ENCODE assay signal across 13 cellular contexts in the genomic region with DNA sequence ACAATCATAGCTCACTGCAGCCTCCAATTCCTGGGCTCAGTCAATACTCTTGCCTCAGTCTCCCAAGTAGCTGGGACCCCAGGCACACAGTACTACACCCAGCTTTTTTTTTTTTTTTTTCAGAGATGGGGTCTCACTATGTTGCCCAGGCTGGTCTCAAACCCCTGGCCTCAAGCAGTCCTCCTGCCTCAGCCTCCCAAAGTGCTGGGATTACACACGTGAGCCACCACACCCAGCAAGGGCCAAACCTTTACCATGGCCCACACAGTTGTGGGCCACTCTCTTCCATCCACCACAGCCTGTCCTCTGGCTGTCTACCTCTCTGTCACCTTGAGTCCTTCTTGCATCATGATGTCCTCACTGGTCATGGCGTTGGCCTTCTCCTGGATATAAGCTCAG. TPM values are rescaled to one million over a fixed set of nuclear protein-coding genes. Genes with fewer than 3 reads are reported as not detected.
DNase-seq lines count a peak whose midpoint lies in the region; ATAC-seq, FAIRE-seq and TF ChIP-seq lines count a peak whose summit lies in the region.
"Not testable (repeated sequence)": the region's sequence is repeated elsewhere in the genome, so short reads cannot be mapped to it uniquely, and the experiment has no call there.
"Had no signal": no experiment of that assay in that cellular context is flagged by ENCODE, and none has a peak within 500 bp of the region (broad histone marks: within the 10 kb centered on the region; RNA-seq: fewer than 3 reads in every experiment).

No MANE protein-coding gene starts in this region.

- not testable (repeated sequence) for H3K36me3 ChIP-seq in HEK293 (ENCODE audit: control insufficient read depth in 2 of 2, insufficient read depth in 1 of 2, low read length in 2 of 2); K562 (ENCODE audit: control insufficient read depth, insufficient read depth, low read length); endodermal cell (ENCODE audit: control insufficient read depth, insufficient read depth, low read length); mesendoderm (ENCODE audit: control insufficient read depth, insufficient read depth, low read length); neural progenitor cell; trophoblast cell (ENCODE audit: control insufficient read depth in 1 of 2, insufficient read depth in 2 of 2, low read length in 2 of 2)

- H4K8ac ChIP-seq in mesendoderm (ENCODE audit: low read depth, low read length); trophoblast cell (ENCODE audit: low read depth, low read length): not testable (repeated sequence)

- not testable (repeated sequence) for H3K27me3 Mint-ChIP-seq in endodermal cell (ENCODE audit: insufficient read depth); neural progenitor cell (ENCODE audit: insufficient read depth, low read depth)

- TF ChIP-seq EP300 in K562 (IDR thresholded peaks at IDR 0.05; ENCODE audit: low read length): not testable (repeated sequence)

- H3K14ac ChIP-seq in trophoblast cell (ENCODE audit: low read length): not testable (repeated sequence)

- H3K56ac ChIP-seq in mesendoderm (ENCODE audit: low read length): peak overlapping the region; percentile 63

- not testable (repeated sequence) for H3K9me1 ChIP-seq in K562 (ENCODE audit: control insufficient read depth, insufficient read depth, low read length)

- intact Hi-C loops in K562 (cut with micrococcal nuclease): loop anchor here (5.0 kb wide), 3 partner anchors 72 to 632 kb away; no protein-coding TSS in a partner anchor

- BruUV-seq in K562 (replicated peaks; lab: Mats Ljungman, UMichigan): not testable (repeated sequence)

- not testable (repeated sequence) for H2BK120ac ChIP-seq in mesendoderm (ENCODE audit: low read depth, low read length); trophoblast cell (ENCODE audit: insufficient read depth, low read length, poor library complexity)

- not testable (repeated sequence) for H4K12ac ChIP-seq in trophoblast cell (ENCODE audit: low read depth, low read length)

- in situ Hi-C loops in K562 (cut with MboI): not testable (repeated sequence)

- not testable (repeated sequence) for H3K27ac ChIP-seq in HEK293 (ENCODE audit: extremely low read depth, low read depth, low read length); K562 (ENCODE audit: extremely low read depth, low read depth, low read length); endodermal cell (ENCODE audit: low read depth, low read length); mesendoderm (ENCODE audit: low read depth, low read length); neural progenitor cell; trophoblast cell (ENCODE audit: low read depth, low read length)

- TF ChIP-seq POLR2A in K562 (conservative IDR thresholded peaks at IDR 0.05): not testable (repeated sequence)

- H3K4me3 Mint-ChIP-seq in endodermal cell, neural progenitor cell: not testable (repeated sequence)

- H3K9ac ChIP-seq in K562 (ENCODE audit: insufficient read depth in 1 of 2, low read depth in 2 of 2, low read length in 2 of 2): peak overlapping the region in 1 of 2 experiments; percentile 79; a peak in 1 of 4 replicates
- not testable (repeated sequence) for H3K9ac ChIP-seq in endodermal cell (ENCODE audit: extremely low read depth, low read length, poor library complexity, severe bottlenecking); mesendoderm (ENCODE audit: low read length); neural progenitor cell; trophoblast cell (ENCODE audit: low read length)

- H4K5ac ChIP-seq in mesendoderm (ENCODE audit: low read length): peak overlapping the region; percentile 5

- not testable (repeated sequence) for TF ChIP-seq CTCF in HEK293 (tag by site-specific recombination; IDR thresholded peaks at IDR 0.05); K562 (IDR thresholded peaks at IDR 0.05 in 2 of 3, conservative IDR thresholded peaks at IDR 0.05 in 1 of 3; ENCODE audit: insufficient read depth in 2 of 3, low read depth in 1 of 3, low read length in 3 of 3); endodermal cell (conservative IDR thresholded peaks at IDR 0.05); neural progenitor cell (IDR thresholded peaks at IDR 0.05)

- FAIRE-seq in K562 (lab: Jason Lieb, UNC): not testable (repeated sequence)

- H3K4ac ChIP-seq in mesendoderm (ENCODE audit: low read depth, low read length): peak overlapping the region; percentile 70
- H3K4ac ChIP-seq in trophoblast cell (ENCODE audit: low read depth, low read length): not testable (repeated sequence)

- H3K27ac Mint-ChIP-seq in endodermal cell (peak overlapping the region; percentile 6), neural progenitor cell (peak overlapping the region; percentile 11)

- not testable (repeated sequence) for H2AFZ ChIP-seq in K562 (ENCODE audit: low read depth, low read length); neural progenitor cell (replicated peaks); trophoblast cell (ENCODE audit: insufficient read depth, low read length, poor library complexity)

- not testable (repeated sequence) for H3K79me1 ChIP-seq in mesendoderm (ENCODE audit: low read length); trophoblast cell (ENCODE audit: low read length)

- not testable (repeated sequence) for H2BK15ac ChIP-seq in mesendoderm (replicated peaks; ENCODE audit: low read depth)

- H3K23ac ChIP-seq in mesendoderm (ENCODE audit: low read length); trophoblast cell (ENCODE audit: low read length): not testable (repeated sequence)

- POLR2A ChIA-PET in HEK293 (lab: Yijun Ruan, JAX): not testable (repeated sequence)
- POLR2A ChIA-PET in K562 (lab: Yijun Ruan, JAX): interaction anchor here (0.5 to 1.8 kb wide), 2 partner anchors 13 to 63 kb away, joined by 3 to 4 read pairs; no protein-coding TSS in a partner anchor

- not testable (repeated sequence) for DNase-seq in K562 (ENCODE audit: extremely low read depth in 1 of 4, low spot score in 3 of 4); endodermal cell; mesendoderm; neural progenitor cell (ENCODE audit: low spot score)
- peak; percentile 38 to 44 for DNase-seq in trophoblast cell

- H3K36me3 Mint-ChIP-seq in endodermal cell (ENCODE audit: low read depth); neural progenitor cell: not testable (repeated sequence)

- not testable (repeated sequence) for H3K4me3 ChIP-seq in HEK293 (ENCODE audit: low read depth, low read length); K562; endodermal cell (ENCODE audit: low read length); mesendoderm (ENCODE audit: low read length); neural progenitor cell; trophoblast cell (ENCODE audit: low read depth, low read length)

- not testable (repeated sequence) for H3K9me3 ChIP-seq in HEK293 (ENCODE audit: control insufficient read depth, insufficient read depth, low read depth, low read length); K562 (replicated peaks; ENCODE audit: control insufficient read depth, insufficient read depth, low read depth, low read length); endodermal cell (ENCODE audit: control insufficient read depth, low read length); neural progenitor cell (ENCODE audit: low read depth); trophoblast cell (ENCODE audit: insufficient read depth, low read depth, low read length)

- peaks cover 8 to 52% of the 10 kb centered on the region in 2 experiments; a peak in 4 of 5 replicates for H3K27me3 ChIP-seq in K562 (ENCODE audit: control insufficient read depth in 2 of 2, insufficient read depth in 2 of 2, low read length in 2 of 2)
- H3K27me3 ChIP-seq in endodermal cell (ENCODE audit: control insufficient read depth, insufficient read depth, low read length, poor library complexity, severe bottlenecking); mesendoderm (ENCODE audit: insufficient read depth, low read length, poor library complexity); neural progenitor cell; trophoblast cell (ENCODE audit: insufficient read depth, low read length): not testable (repeated sequence)

- not testable (repeated sequence) for H3K4me2 ChIP-seq in K562 (ENCODE audit: insufficient read depth, low read length); mesendoderm (ENCODE audit: low read length); neural progenitor cell; trophoblast cell (ENCODE audit: low read length)

- TF ChIP-seq RAD21 in K562 (CRISPR knock-in tag; conservative IDR thresholded peaks at IDR 0.05 in 1 of 2, IDR thresholded peaks at IDR 0.05 in 1 of 2): not testable (repeated sequence)

- peak overlapping the region; percentile 35 for H2AK5ac ChIP-seq in mesendoderm (ENCODE audit: low read length)
- not testable (repeated sequence) for H2AK5ac ChIP-seq in trophoblast cell (ENCODE audit: low read length)

- H3K4me1 ChIP-seq in HEK293 (ENCODE audit: control insufficient read depth, insufficient read depth, low read length); endodermal cell (ENCODE audit: control insufficient read depth, insufficient read depth, low read length); mesendoderm (ENCODE audit: control insufficient read depth, low read depth, low read length); neural progenitor cell: not testable (repeated sequence)
- H3K4me1 ChIP-seq in K562 (replicated peaks in 1 of 2; ENCODE audit: control insufficient read depth in 2 of 2, insufficient read depth in 2 of 2, low read length in 2 of 2): peaks cover 0 to 14% of the 10 kb centered on the region in 2 experiments; a peak in 2 of 5 replicates
- H3K4me1 ChIP-seq in trophoblast cell (ENCODE audit: control insufficient read depth in 1 of 2, insufficient read depth in 2 of 2, low read length in 2 of 2): peaks cover 7 to 17% of the 10 kb centered on the region in 2 experiments

- not testable (repeated sequence) for ATAC-seq in K562

- H4K91ac ChIP-seq in trophoblast cell (ENCODE audit: low read depth, low read length): not testable (repeated sequence)

- not testable (repeated sequence) for H3K4me1 Mint-ChIP-seq in endodermal cell
- peaks cover 14% of the 10 kb centered on the region for H3K4me1 Mint-ChIP-seq in neural progenitor cell

- 0 out of 2 replicates have a peak, but pooled peaks cover 11% of the 10 kb centered on the region for H4K20me1 ChIP-seq in K562 (replicated peaks; ENCODE audit: control insufficient read depth, insufficient read depth, low read length)
- H4K20me1 ChIP-seq in neural progenitor cell (ENCODE audit: low read depth): not testable (repeated sequence)

- H3F3A ChIP-seq in neural progenitor cell (ENCODE audit: low read depth): peaks cover 12% of the 10 kb centered on the region

- H2BK12ac ChIP-seq in trophoblast cell (ENCODE audit: low read length): not testable (repeated sequence)

- H3K79me2 ChIP-seq in K562 (ENCODE audit: control insufficient read depth, insufficient read depth, low read length); mesendoderm (ENCODE audit: control insufficient read depth, insufficient read depth, low read length); neural progenitor cell (ENCODE audit: low read depth); trophoblast cell (ENCODE audit: control insufficient read depth, insufficient read depth, low read length, poor library complexity): not testable (repeated sequence)

- H3K18ac ChIP-seq in mesendoderm (ENCODE audit: low read length); trophoblast cell (ENCODE audit: low read length): not testable (repeated sequence)

- 12% methylated on average over 2 of the region's 2 CpGs for WGBS in K562 (ENCODE audit: insufficient coverage, low coverage, missing lambda C conversion rate)
- 93 to 100% methylated on average over 2 of the region's 2 CpGs for WGBS in endodermal cell (ENCODE audit: insufficient coverage in 1 of 2, insufficient read length in 1 of 2), 2 experiments
- WGBS in mesendoderm (ENCODE audit: extremely low coverage, insufficient coverage, low lambda C conversion rate): no CpG with 5 or more reads among the region's 2 CpGs
- WGBS in trophoblast cell (ENCODE audit: extremely low coverage, insufficient coverage, insufficient read length): no CpG with 5 or more reads among the region's 2 CpGs

- not testable (repeated sequence) for H2BK5ac ChIP-seq in mesendoderm (ENCODE audit: low read length); trophoblast cell (ENCODE audit: low read depth, low read length, poor library complexity)

- not testable (repeated sequence) for H3K9me3 Mint-ChIP-seq in endodermal cell, neural progenitor cell

- CTCF ChIA-PET in HEK293 (lab: Yijun Ruan, JAX): interaction anchor here (0.7 kb wide), 1 partner anchor 8 kb away, joined by 3 read pairs; no protein-coding TSS in a partner anchor
- CTCF ChIA-PET in K562 (lab: Yijun Ruan, JAX; ENCODE audit: low intra/inter-chr PET ratio): interaction anchor here (0.9 kb wide), 1 partner anchor 209 kb away, joined by 3 read pairs; no protein-coding TSS in a partner anchor

RNA-seq across cellular contexts. Expression of a gene that starts 24.2 kb away (rescaled TPM):
- not detected in 2 replicates for total RNA-seq in K562 (2011; cell fraction: chromatin; rRNA removed; ENCODE audit: low replicate concordance)
- total RNA-seq in K562 (2011; cell fraction: nucleolus; rRNA removed): not detected in 2 replicates
- total RNA-seq in K562 (2011; cell fraction: nucleoplasm; rRNA removed): not detected in 2 replicates
- total RNA-seq in K562 (2014; rRNA removed): not detected in 2 replicates
- total RNA-seq in K562 (2014; rRNA removed; fragmentation: Illumina TruSeq; extraction: Trizol): not detected in 2 replicates
- total RNA-seq in K562 (2015; rRNA removed; fragmentation: Illumina TruSeq; extraction: Trizol): not detected in 2 replicates
- not detected in 2 replicates for total RNA-seq in K562 (2021)
- polyA plus RNA-seq in K562 (2011; rRNA removed): not detected in 2 replicates
- polyA plus RNA-seq in K562 (2011; cell fraction: cytosol; rRNA removed): not detected in 2 replicates
- not detected in 2 replicates for polyA plus RNA-seq in K562 (2011; cell fraction: nucleus; rRNA removed)
- not detected in 2 replicates for polyA plus RNA-seq in K562 (2012)
- not detected in 2 replicates for polyA plus RNA-seq in K562 (2014; fragmentation: Illumina TruSeq; extraction: Trizol)
- not detected for polyA plus RNA-seq in K562 (2014; fragmentation: Nextera tagmentation; extraction: Ambion mirVana)
- polyA plus RNA-seq in K562 (2014; rRNA removed): not detected in 2 replicates
- polyA minus RNA-seq in K562 (2011; rRNA and poly(A)+ RNA removed): not detected in 2 replicates
- polyA minus RNA-seq in K562 (2011; cell fraction: cytosol; rRNA and poly(A)+ RNA removed): not detected in 2 replicates
- polyA minus RNA-seq in K562 (2011; cell fraction: nucleus; rRNA and poly(A)+ RNA removed): not detected in 2 replicates
- not detected for total RNA-seq in endodermal cell
- polyA plus RNA-seq in endodermal cell (2013, experiment 1 of 2): not detected
- polyA plus RNA-seq in endodermal cell (2013, experiment 2 of 2): not detected
- 3.1 TPM for polyA plus RNA-seq in mesendoderm (2013, experiment 1 of 2)
- polyA plus RNA-seq in mesendoderm (2013, experiment 2 of 2): 2.5 TPM
- total RNA-seq in neural progenitor cell (ENCODE audit: low replicate concordance): not detected in 2 replicates
- 0.12 TPM in 1 of 2 replicates, not detected in the other for polyA plus RNA-seq in trophoblast cell (2013)
- total RNA-seq: Calu3; CD4-positive, alpha-beta T cell; CD8-positive, alpha-beta memory T cell; Daoy; GM23338 had no signal
- polyA plus RNA-seq: A549; CD14-positive monocyte; CD8-positive, alpha-beta memory T cell had no signal
